ENCODE assay signal across 12 cellular contexts in genomic region chr7:90256778-90257177, GRCh38. TPM values are rescaled to one million over a fixed set of nuclear protein-coding genes. Genes with fewer than 3 reads are reported as not detected.
DNase-seq lines count a peak whose midpoint lies in the region; TF ChIP-seq lines count a peak whose summit lies in the region.
"Had no signal": no experiment of that assay in that cellular context is flagged by ENCODE, and none has a peak within 500 bp of the region (broad histone marks: within the 10 kb centered on the region; RNA-seq: fewer than 3 reads in every experiment).

No MANE protein-coding gene starts in this region.

- no peaks in the 10 kb centered on the region for H3K9me3 Mint-ChIP-seq in activated naive CD4-positive, alpha-beta T cell treated with anti-CD3 and anti-CD28 coated beads, Interleukin-2, amount 10 ng/mL, durations not matched to agents 7 days and 5 days

- CTCF ChIA-PET in activated naive CD4-positive, alpha-beta T cell treated with anti-CD3 and anti-CD28 coated beads, Interleukin-2, amount 10 ng/mL, durations not matched to agents 7 days and 5 days (lab: Charles Lee): no interaction called here

- no peak for TF ChIP-seq CTCF in AG10803 (conservative IDR thresholded peaks at IDR 0.05; ENCODE audit: low read length)
- no peak for TF ChIP-seq CTCF in fibroblast of the aortic adventitia (IDR thresholded peaks at IDR 0.05; ENCODE audit: insufficient read depth, low read length)
- no peak for TF ChIP-seq CTCF in brain microvascular endothelial cell (IDR thresholded peaks at IDR 0.05; ENCODE audit: low read depth, low read length, missing control alignments)

- H3K36me3 ChIP-seq in adipocyte (ENCODE audit: control insufficient read depth, insufficient read depth, low read length, severe bottlenecking): no peaks in the 10 kb centered on the region
- no peaks in the 10 kb centered on the region for H3K36me3 ChIP-seq in brain microvascular endothelial cell (replicated peaks)
- H3K36me3 ChIP-seq: BLaER1 treated with 17β-estradiol and CSF1 and Interleukin-3, amounts not matched to agents 10 nM and 100 nM had no signal

- no peaks in the 10 kb centered on the region for H3K27me3 ChIP-seq in adipocyte (replicated peaks; ENCODE audit: control insufficient read depth, insufficient read depth, low read length)
- H3K27me3 ChIP-seq in brain microvascular endothelial cell (replicated peaks): no peaks in the 10 kb centered on the region
- H3K27me3 ChIP-seq: BLaER1 treated with 17β-estradiol and CSF1 and Interleukin-3, amounts not matched to agents 10 nM and 100 nM had no signal

- H3K27ac Mint-ChIP-seq in activated naive CD4-positive, alpha-beta T cell treated with anti-CD3 and anti-CD28 coated beads, Interleukin-2, amount 10 ng/mL, durations not matched to agents 7 days and 5 days: no peak overlapping the region
- H3K27ac Mint-ChIP-seq: CD4-positive, CD25-positive, alpha-beta regulatory T cell had no signal

- in situ Hi-C loops in brain microvascular endothelial cell (cut with HindIII; ENCODE audit: low pct_ligation_motif_present, low sequenced_read_pairs): no loop called here

- H3K27ac ChIP-seq in brain microvascular endothelial cell: no peak overlapping the region
- H3K27ac ChIP-seq: 22Rv1; BLaER1 treated with 17β-estradiol and CSF1 and Interleukin-3, amounts not matched to agents 10 nM and 100 nM had no signal

- no peaks in the 10 kb centered on the region for H3K4me1 Mint-ChIP-seq in activated naive CD4-positive, alpha-beta T cell treated with anti-CD3 and anti-CD28 coated beads, Interleukin-2, amount 10 ng/mL, durations not matched to agents 7 days and 5 days
- H3K4me1 Mint-ChIP-seq: CD4-positive, CD25-positive, alpha-beta regulatory T cell had no signal

- H3K27me3 Mint-ChIP-seq in activated naive CD4-positive, alpha-beta T cell treated with anti-CD3 and anti-CD28 coated beads, Interleukin-2, amount 10 ng/mL, durations not matched to agents 7 days and 5 days: no peaks in the 10 kb centered on the region

- peak; percentile 32 for DNase-seq in AG10803 (ENCODE audit: low read depth)
- DNase-seq in adipocyte (ENCODE audit: low read depth): peak; percentile 40
- peak; percentile 12 for DNase-seq in fibroblast of the aortic adventitia (ENCODE audit: low read depth)
- DNase-seq in superior temporal gyrus (ENCODE audit: extremely low spot score): peak; percentile 38
- DNase-seq in NCI-H2107 treated with DMSO at 0.1 percent for 48 hours (lab: John Stamatoyannopoulos, UW; ENCODE audit: unreplicated experiment): no peak
- DNase-seq in activated naive CD4-positive, alpha-beta T cell (lab: John Stamatoyannopoulos, UW): no peak
- no peak for DNase-seq in activated naive CD4-positive, alpha-beta T cell treated with anti-CD3 and anti-CD28 coated beads, Interleukin-2, amount 10 ng/mL, durations not matched to agents 7 days and 5 days
- no peak for DNase-seq in brain microvascular endothelial cell
- DNase-seq: CD4-positive, CD25-positive, alpha-beta regulatory T cell; DMS53 had no signal

- H3K4me3 ChIP-seq in AG10803 (ENCODE audit: low read length) (no peak overlapping the region), adipocyte (ENCODE audit: low read length) (peak overlapping the region; percentile 16), fibroblast of the aortic adventitia (ENCODE audit: low read depth, low read length) (no peak overlapping the region), brain microvascular endothelial cell (ENCODE audit: low read depth, low read length) (no peak overlapping the region)
- H3K4me3 ChIP-seq: BLaER1 treated with 17β-estradiol and CSF1 and Interleukin-3, amounts not matched to agents 10 nM and 100 nM had no signal

- no peak overlapping the region for H3K4me3 Mint-ChIP-seq in activated naive CD4-positive, alpha-beta T cell treated with anti-CD3 and anti-CD28 coated beads, Interleukin-2, amount 10 ng/mL, durations not matched to agents 7 days and 5 days

- H3K9me3 ChIP-seq in adipocyte (ENCODE audit: control insufficient read depth, low read length): no peaks in the 10 kb centered on the region

- H3K4me1 ChIP-seq in adipocyte (ENCODE audit: control insufficient read depth, insufficient read depth, low read length): peaks cover 16% of the 10 kb centered on the region
- H3K4me1 ChIP-seq: BLaER1 treated with 17β-estradiol and CSF1 and Interleukin-3, amounts not matched to agents 10 nM and 100 nM had no signal

- peak overlapping the region; percentile 41 for H3K9ac ChIP-seq in adipocyte (ENCODE audit: low read length)
- H3K9ac ChIP-seq: BLaER1 treated with 17β-estradiol and CSF1 and Interleukin-3, amounts not matched to agents 10 nM and 100 nM had no signal

- H3K36me3 Mint-ChIP-seq in activated naive CD4-positive, alpha-beta T cell treated with anti-CD3 and anti-CD28 coated beads, Interleukin-2, amount 10 ng/mL, durations not matched to agents 7 days and 5 days: no peaks in the 10 kb centered on the region
- H3K36me3 Mint-ChIP-seq: CD4-positive, CD25-positive, alpha-beta regulatory T cell had no signal

RNA-seq across cellular contexts. Expression of gene CFAP69, which starts 11.8 kb away (rescaled TPM):
- 3.2 and 6.4 TPM in 2 replicates for total RNA-seq in fibroblast of the aortic adventitia (ENCODE audit: low replicate concordance)
- total RNA-seq: CD4-positive, CD25-positive, alpha-beta regulatory T cell had no signal

RNA-seq across cellular contexts. Expression of gene STEAP2, which starts 45.2 kb away (rescaled TPM):
- 16.0 and 28.4 TPM in 2 replicates for total RNA-seq in fibroblast of the aortic adventitia (ENCODE audit: low replicate concordance)
- total RNA-seq: CD4-positive, CD25-positive, alpha-beta regulatory T cell had no signal

Comparison
In these comparisons a context has a peak if more than half of its experiments do, and no peak if none do; other contexts are left out.
1. DNase-seq: peak in AG10803 (single experiment), adipocyte (single experiment), fibroblast of the aortic adventitia (single experiment) and superior temporal gyrus (single experiment); none in NCI-H2107 treated with DMSO at 0.1 percent for 48 hours (single experiment), activated naive CD4-positive, alpha-beta T cell (0 of 4), activated naive CD4-positive, alpha-beta T cell treated with anti-CD3 and anti-CD28 coated beads, Interleukin-2, amount 10 ng/mL, durations not matched to agents 7 days and 5 days (single experiment) and brain microvascular endothelial cell (single experiment).